ENCODE assay signal across 11 cellular contexts in genomic region chr1:168834225-168834872, GRCh38.
A peak's percentile ranks its signal among the peaks of the same experiment; 100 is the strongest.
DNase-seq lines count a peak whose midpoint lies in the region; ATAC-seq and TF ChIP-seq lines count a peak whose summit lies in the region.
"Had no signal": no experiment of that assay in that cellular context is flagged by ENCODE, and none has a peak within 500 bp of the region (broad histone marks: within the 10 kb centered on the region; RNA-seq: fewer than 3 reads in every experiment).

No MANE protein-coding gene starts in this region.

- peaks cover 5% of the 10 kb centered on the region for H3K27me3 Mint-ChIP-seq in nephron (ENCODE audit: low read depth)

- peak overlapping the region; percentile 49 to 94 (median 92) for H3K27ac Mint-ChIP-seq in nephron

- no peaks in the 10 kb centered on the region for H3K27me3 ChIP-seq in heart right ventricle
- no peaks in the 10 kb centered on the region for H3K27me3 ChIP-seq in aorta (ENCODE audit: control insufficient read depth in 1 of 2, insufficient read depth in 2 of 2, low read length in 1 of 2)

- no peaks in the 10 kb centered on the region for H3K36me3 Mint-ChIP-seq in nephron (ENCODE audit: low read depth)

- H3K4me3 ChIP-seq in heart right ventricle (no peak overlapping the region), aorta (ENCODE audit: low read length in 2 of 2) (no peak overlapping the region)

- TF ChIP-seq CTCF in heart right ventricle (IDR thresholded peaks at IDR 0.05), result no peak
- no peak for TF ChIP-seq CTCF in nephron (IDR thresholded peaks at IDR 0.05; ENCODE audit: unreplicated experiment in 3 of 3)

- H3K4me1 Mint-ChIP-seq in nephron, result peaks cover 25% of the 10 kb centered on the region

- H3K4me1 ChIP-seq in heart right ventricle, result peaks cover 0 to 37% (median 18%) of the 10 kb centered on the region in 9 donors
- no peaks in the 10 kb centered on the region for H3K4me1 ChIP-seq in aorta (ENCODE audit: control insufficient read depth in 1 of 2, insufficient read depth in 2 of 2, low read length in 2 of 2)

- H3K27ac ChIP-seq in heart right ventricle (peak overlapping the region in 5 of 10 donors; percentile 17 to 61 (median 50)), aorta (ENCODE audit: low read depth in 1 of 2, low read length in 2 of 2) (no peak overlapping the region)

- no peak overlapping the region for H3K4me3 Mint-ChIP-seq in nephron

- H3K9me3 ChIP-seq in heart right ventricle, result no peaks in the 10 kb centered on the region
- H3K9me3 ChIP-seq in aorta (ENCODE audit: control insufficient read depth, low read length), result no peaks in the 10 kb centered on the region

- intact Hi-C loops in heart right ventricle (cut with DNase I), result loop anchor here in 2 of 10 donors (10.0 kb wide), 2 partner anchors 60 to 270 kb away; partner anchors contain the start of gene ATP1B1 (in 1 of the 2)
- intact Hi-C loops in aorta (cut with DNase I), result no loop called here

- WGBS in heart right ventricle, 2 donors, result 59 to 70% methylated on average over 2 of the region's 2 CpGs
- 81 to 85% methylated on average over 2 of the region's 2 CpGs for WGBS in aorta, 2 donors

- no peaks in the 10 kb centered on the region for H3K9me3 Mint-ChIP-seq in nephron

- DNase-seq in Daoy (ENCODE audit: low read depth), result peak; percentile 9
- peak; percentile 28 for DNase-seq in NCI-H226
- no peak for DNase-seq in heart right ventricle
- no peak for DNase-seq in aorta
- DNase-seq in activated effector memory CD4-positive, alpha-beta T cell treated with Interleukin-2 at 50 U/mL for 16 hours, result no peak
- no peak for DNase-seq in DMS153 treated with DMSO at 0.1 percent for 48 hours (lab: John Stamatoyannopoulos, UW; ENCODE audit: unreplicated experiment)
- DNase-seq: Kasumi-1, midbrain, NCI-H2107 had no signal

- ATAC-seq in heart right ventricle (peak in 6 of 8 donors; percentile 23 to 68 (median 62)), aorta (ENCODE audit: low FRiP score) (no peak), GM21825 (IDR thresholded peaks at IDR 0.05; ENCODE audit: unreplicated experiment) (no peak)

- H3K36me3 ChIP-seq in heart right ventricle (no peaks in the 10 kb centered on the region), aorta (ENCODE audit: control insufficient read depth in 1 of 2, insufficient read depth in 2 of 2, low read length in 1 of 2) (no peaks in the 10 kb centered on the region)

Comparison
In these comparisons a context has a peak if more than half of its experiments do, and no peak if none do; other contexts are left out.
1. DNase-seq: peak in Daoy (single experiment) and NCI-H226 (single experiment); none in heart right ventricle (0 of 2), aorta (0 of 2), activated effector memory CD4-positive, alpha-beta T cell treated with Interleukin-2 at 50 U/mL for 16 hours (single experiment) and DMS153 treated with DMSO at 0.1 percent for 48 hours (single experiment).
2. ATAC-seq: peak in heart right ventricle (6 of 8); none in aorta (single experiment) and GM21825 (single experiment).